ENCODE assay signal across 35 cellular contexts in genomic region chr7:13308423-13308822, GRCh38.
"Had no signal": no experiment of that assay in that cellular context is flagged by ENCODE, and none has a peak within 500 bp of the region (broad histone marks: within the 10 kb centered on the region; RNA-seq: fewer than 3 reads in every experiment).

No MANE protein-coding gene starts in this region.

- DNase-seq: Karpas-422, Kasumi-1, MG63, MM.1S, MV-4-11, NCI-H1048, NCI-H1092, NCI-H1092 treated with DMSO at 0.1 percent for 48 hours, NCI-H1105, NCI-H1105 treated with DMSO at 0.1 percent for 48 hours, NCI-H1417, NCI-H1417 treated with DMSO at 0.1 percent for 48 hours, NCI-H1436, NCI-H1436 treated with DMSO at 0.1 percent for 48 hours, NCI-H146, NCI-H1694, NCI-H1694 treated with DMSO at 0.1 percent for 48 hours, NCI-H187, NCI-H187 treated with DMSO at 0.1 percent for 48 hours, NCI-H1930, NCI-H2029, NCI-H2029 treated with DMSO at 0.1 percent for 48 hours, NCI-H2081, NCI-H2081 treated with DMSO at 0.1 percent for 48 hours, NCI-H2107, NCI-H2171, NCI-H2171 treated with DMSO at 0.1 percent for 48 hours, NCI-H2227 treated with DMSO at 0.1 percent for 48 hours, NCI-H226, NCI-H345, NCI-H446, NCI-H446 treated with DMSO at 0.1 percent for 48 hours, NCI-H510A, NCI-H510A treated with DMSO at 0.1 percent for 48 hours had no signal

- H3K27ac ChIP-seq: KMS-11 had no signal

- H3K27me3 ChIP-seq: MG63 had no signal

- H3K4me2 ChIP-seq: KMS-11 had no signal

- H3K36me3 ChIP-seq: MG63 had no signal

- H3K9ac ChIP-seq: KMS-11 had no signal

- H3K4me3 ChIP-seq: MG63 had no signal
